In the genomic region with DNA sequence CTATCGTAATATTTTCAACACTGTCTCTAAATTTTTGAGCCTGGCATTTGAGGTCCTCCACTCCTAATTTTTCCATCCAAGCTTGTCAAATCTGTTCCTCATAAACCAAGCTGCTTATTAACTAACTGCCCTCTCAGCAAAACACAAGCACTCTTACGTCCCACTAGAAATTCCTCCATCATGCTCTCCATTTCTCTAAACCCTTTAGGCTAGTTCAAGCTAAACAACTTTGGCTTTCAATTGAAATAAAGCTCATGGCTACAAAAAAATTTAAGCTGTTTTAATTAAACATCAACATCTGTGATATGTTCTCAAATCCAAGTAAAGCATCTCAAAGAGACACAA, we compare ENCODE assay signal across 16 cellular contexts. TPM values are rescaled to one million over a fixed set of nuclear protein-coding genes. Genes with fewer than 3 reads are reported as not detected.
DNase-seq lines count a peak whose midpoint lies in the region; ATAC-seq and TF ChIP-seq lines count a peak whose summit lies in the region.
"Had no signal": no experiment of that assay in that cellular context is flagged by ENCODE, and none has a peak within 500 bp of the region (broad histone marks: within the 10 kb centered on the region; RNA-seq: fewer than 3 reads in every experiment).

No MANE protein-coding gene starts in this region.

- no peaks in the 10 kb centered on the region for H3K27me3 Mint-ChIP-seq in activated CD4-positive, alpha-beta T cell treated with anti-CD3 and anti-CD28 coated beads, Interleukin-2, amount 10 ng/mL, durations not matched to agents 24 days and 14 days
- no peaks in the 10 kb centered on the region for H3K27me3 Mint-ChIP-seq in activated CD4-positive, alpha-beta T cell treated with anti-CD3 and anti-CD28 coated beads, Interleukin-2, amount 10 ng/mL, durations not matched to agents 7 days and 5 days

- H3K27ac ChIP-seq in SJCRH30 (peak overlapping the region; percentile 53), smooth muscle cell (ENCODE audit: low read depth) (peak overlapping the region; percentile 87)
- H3K27ac ChIP-seq: heart left ventricle, PC-9 had no signal

- WGBS in smooth muscle cell (ENCODE audit: low lambda C conversion rate), result 0% methylated on average over 2 of the region's 2 CpGs

- no peaks in the 10 kb centered on the region for H3K27me3 ChIP-seq in SJCRH30
- no peaks in the 10 kb centered on the region for H3K27me3 ChIP-seq in smooth muscle cell (ENCODE audit: low read depth)
- H3K27me3 ChIP-seq: heart left ventricle, stomach had no signal

- intact Hi-C loops in activated CD4-positive, alpha-beta T cell treated with anti-CD3 and anti-CD28 coated beads, Interleukin-2, amount 10 ng/mL, durations not matched to agents 24 days and 14 days (cut with micrococcal nuclease), result loop anchor here (1.0 to 5.0 kb wide), 4 partner anchors 16 to 295 kb away; no protein-coding TSS in a partner anchor
- intact Hi-C loops in sciatic nerve (cut with DNase I), result no loop called here

- H3K9ac ChIP-seq in smooth muscle cell (ENCODE audit: low read depth), result peak overlapping the region; percentile 49

- H3K9me3 Mint-ChIP-seq in activated CD4-positive, alpha-beta T cell treated with anti-CD3 and anti-CD28 coated beads, Interleukin-2, amount 10 ng/mL, durations not matched to agents 24 days and 14 days, result no peaks in the 10 kb centered on the region
- no peaks in the 10 kb centered on the region for H3K9me3 Mint-ChIP-seq in activated CD4-positive, alpha-beta T cell treated with anti-CD3 and anti-CD28 coated beads, Interleukin-2, amount 10 ng/mL, durations not matched to agents 7 days and 5 days

- CTCF ChIA-PET in activated CD4-positive, alpha-beta T cell treated with anti-CD3 and anti-CD28 coated beads, Interleukin-2, amount 10 ng/mL, durations not matched to agents 7 days and 5 days (lab: Charles Lee), result interaction anchor here (0.5 to 0.9 kb wide), 2 partner anchors 27 to 34 kb away, joined by 3 read pairs; no protein-coding TSS in a partner anchor

- no peak for DNase-seq in activated CD4-positive, alpha-beta T cell treated with anti-CD3 and anti-CD28 coated beads, Interleukin-2, amount 10 ng/mL, durations not matched to agents 24 days and 14 days
- DNase-seq in activated CD4-positive, alpha-beta T cell treated with anti-CD3 and anti-CD28 coated beads, Interleukin-2, amount 10 ng/mL, durations not matched to agents 7 days and 5 days, result no peak
- no peak for DNase-seq in SJCRH30
- peak; percentile 32 for DNase-seq in fibroblast of mammary gland (ENCODE audit: low read depth)
- no peak for DNase-seq in smooth muscle cell (lab: John Stamatoyannopoulos, UW; ENCODE audit: unreplicated experiment)
- DNase-seq in sciatic nerve (ENCODE audit: low spot score), result no peak
- no peak for DNase-seq in stimulated activated CD4-positive, alpha-beta T cell treated with anti-CD3 and anti-CD28 coated beads, Interleukin-2, amount 100 ng/mL, for 24 hours
- DNase-seq in activated effector memory CD4-positive, alpha-beta T cell treated with anti-CD3 and anti-CD28 coated beads, Interleukin-2, amount 50 U/mL, for 16 hours, result no peak
- DNase-seq: activated CD4-positive, alpha-beta T cell treated with anti-CD3 and anti-CD28 coated beads, Interleukin-2, amount 50 U/mL, for 1 hour; heart left ventricle; Kasumi-1; NCI-H524 treated with DMSO at 0.1 percent for 48 hours; PC-9; right cardiac atrium; stomach had no signal

- peaks cover 18% of the 10 kb centered on the region for H4K20me1 ChIP-seq in smooth muscle cell (ENCODE audit: low read depth)

- H3F3A ChIP-seq in smooth muscle cell (ENCODE audit: low read depth), result peaks cover 33% of the 10 kb centered on the region

- H3K4me2 ChIP-seq in smooth muscle cell, result peak overlapping the region; percentile 57
- H3K4me2 ChIP-seq: PC-9 had no signal

- peaks cover 60% of the 10 kb centered on the region for H3K36me3 Mint-ChIP-seq in activated CD4-positive, alpha-beta T cell treated with anti-CD3 and anti-CD28 coated beads, Interleukin-2, amount 10 ng/mL, durations not matched to agents 24 days and 14 days (ENCODE audit: low read depth)
- peaks cover 46% of the 10 kb centered on the region for H3K36me3 Mint-ChIP-seq in activated CD4-positive, alpha-beta T cell treated with anti-CD3 and anti-CD28 coated beads, Interleukin-2, amount 10 ng/mL, durations not matched to agents 7 days and 5 days (ENCODE audit: low read depth)

- H2AFZ ChIP-seq in smooth muscle cell (ENCODE audit: low read depth), result no peak overlapping the region
- H2AFZ ChIP-seq: PC-9 had no signal

- peak overlapping the region; percentile 6 for H3K4me3 Mint-ChIP-seq in activated CD4-positive, alpha-beta T cell treated with anti-CD3 and anti-CD28 coated beads, Interleukin-2, amount 10 ng/mL, durations not matched to agents 24 days and 14 days
- no peak overlapping the region for H3K4me3 Mint-ChIP-seq in activated CD4-positive, alpha-beta T cell treated with anti-CD3 and anti-CD28 coated beads, Interleukin-2, amount 10 ng/mL, durations not matched to agents 7 days and 5 days

- POLR2A ChIA-PET in activated CD4-positive, alpha-beta T cell treated with anti-CD3 and anti-CD28 coated beads, Interleukin-2, amount 10 ng/mL, durations not matched to agents 7 days and 5 days (lab: Charles Lee), result no interaction called here

- peaks cover 40% of the 10 kb centered on the region for H3K4me1 Mint-ChIP-seq in activated CD4-positive, alpha-beta T cell treated with anti-CD3 and anti-CD28 coated beads, Interleukin-2, amount 10 ng/mL, durations not matched to agents 24 days and 14 days
- peaks cover 16% of the 10 kb centered on the region for H3K4me1 Mint-ChIP-seq in activated CD4-positive, alpha-beta T cell treated with anti-CD3 and anti-CD28 coated beads, Interleukin-2, amount 10 ng/mL, durations not matched to agents 7 days and 5 days

- H3K36me3 ChIP-seq in SJCRH30, result peaks cover 38% of the 10 kb centered on the region
- H3K36me3 ChIP-seq in smooth muscle cell (ENCODE audit: low read depth), result peaks cover 3% of the 10 kb centered on the region

- no peak overlapping the region for H3K4me3 ChIP-seq in SJCRH30
- H3K4me3 ChIP-seq in fibroblast of mammary gland (ENCODE audit: control insufficient read depth, low read depth, low read length), result no peak overlapping the region
- no peak overlapping the region for H3K4me3 ChIP-seq in smooth muscle cell
- H3K4me3 ChIP-seq: heart left ventricle, PC-9, stomach had no signal

- peaks cover 29% of the 10 kb centered on the region for H3K79me2 ChIP-seq in smooth muscle cell (ENCODE audit: low read depth)

- H3K9me3 ChIP-seq in SJCRH30 (replicated peaks) (no peaks in the 10 kb centered on the region), smooth muscle cell (replicated peaks; ENCODE audit: low read depth) (no peaks in the 10 kb centered on the region)
- H3K9me3 ChIP-seq: heart left ventricle, stomach had no signal

- peak overlapping the region; percentile 74 for H3K27ac Mint-ChIP-seq in activated CD4-positive, alpha-beta T cell treated with anti-CD3 and anti-CD28 coated beads, Interleukin-2, amount 10 ng/mL, durations not matched to agents 24 days and 14 days
- H3K27ac Mint-ChIP-seq in activated CD4-positive, alpha-beta T cell treated with anti-CD3 and anti-CD28 coated beads, Interleukin-2, amount 10 ng/mL, durations not matched to agents 7 days and 5 days, result no peak overlapping the region

- H3K4me1 ChIP-seq in SJCRH30 (peaks cover 41% of the 10 kb centered on the region), smooth muscle cell (ENCODE audit: low read depth) (peaks cover 13% of the 10 kb centered on the region)

- no peak for TF ChIP-seq CTCF in fibroblast of mammary gland (conservative IDR thresholded peaks at IDR 0.05; ENCODE audit: control insufficient read depth, insufficient read depth, low read depth, low read length)
- TF ChIP-seq CTCF in smooth muscle cell (IDR thresholded peaks at IDR 0.05; ENCODE audit: borderline replicate concordance, insufficient read depth, poor library complexity, severe bottlenecking), result no peak

- no peak for ATAC-seq in sciatic nerve
- ATAC-seq: left lobe of liver, right cardiac atrium had no signal

RNA-seq across cellular contexts. Expression of a gene that starts 45.7 kb away (rescaled TPM):
- 141 and 149 TPM in 2 replicates for total RNA-seq in activated CD4-positive, alpha-beta T cell treated with anti-CD3 and anti-CD28 coated beads, Interleukin-2, amount 10 ng/mL, durations not matched to agents 24 days and 14 days
- 100 to 1,000 TPM; 133 to 145 TPM for total RNA-seq in activated CD4-positive, alpha-beta T cell treated with anti-CD3 and anti-CD28 coated beads, Interleukin-2, amount 10 ng/mL, durations not matched to agents 7 days and 5 days
- total RNA-seq in SJCRH30 (2014; rRNA removed; shearing (Covaris generic)), result 59.0 and 60.9 TPM in 2 replicates
- 74.3 and 74.8 TPM in 2 replicates for total RNA-seq in smooth muscle cell
- polyA plus RNA-seq in smooth muscle cell, result 24.3 and 25.0 TPM in 2 replicates
- 68.2 TPM for total RNA-seq in sciatic nerve
